Comparison of ENCODE assay signal across 8 cellular contexts in the genomic region with DNA sequence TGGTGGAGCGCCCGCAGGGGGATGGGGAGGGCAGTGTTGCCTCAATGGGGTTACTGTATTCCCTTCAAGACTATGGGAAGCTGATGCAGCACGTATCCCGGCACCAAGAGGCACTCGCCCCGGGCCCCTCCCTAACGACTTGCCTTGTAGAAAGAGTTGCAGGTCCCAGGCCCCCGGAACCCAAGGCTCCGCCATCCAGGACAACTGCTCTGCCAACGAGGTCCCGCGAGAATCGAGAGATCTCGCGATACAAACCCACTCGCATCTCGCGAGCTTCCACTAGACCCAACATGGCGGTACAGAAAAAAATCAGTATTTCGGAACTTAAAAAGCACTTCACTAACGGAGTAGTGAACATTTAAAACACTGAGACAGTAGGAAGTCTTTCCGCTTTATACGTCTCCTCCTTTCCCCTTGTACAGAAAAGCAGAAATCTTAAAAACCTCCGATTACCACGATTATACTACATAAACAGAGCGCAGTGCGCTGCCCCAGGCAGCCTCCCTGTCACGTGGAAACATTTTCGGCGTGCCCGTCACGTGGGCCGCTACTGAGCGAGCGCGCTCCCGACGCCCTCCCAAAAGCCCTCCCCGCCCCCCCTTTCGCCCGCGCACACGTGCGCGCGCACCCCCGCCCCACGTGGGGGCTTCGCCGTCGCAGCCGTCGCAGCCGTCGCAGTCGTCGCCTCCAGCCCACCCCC. TPM values are rescaled to one million over a fixed set of nuclear protein-coding genes. Genes with fewer than 3 reads are reported as not detected.
A peak's percentile ranks its signal among the peaks of the same experiment; 100 is the strongest.
DNase-seq lines count a peak whose midpoint lies in the region; ATAC-seq and TF ChIP-seq lines count a peak whose summit lies in the region.

ZZZ3 (minus strand) TSS at position 217 of the 700 bp plus-strand sequence. CDS start 49,304 bp downstream, outside the sequence.

- no peaks in the 10 kb centered on the region for H3K27me3 ChIP-seq in BJ (ENCODE audit: control insufficient read depth, insufficient read depth, low read length)

- H3K4me3 ChIP-seq in BJ (ENCODE audit: low read depth, low read length) (peak within 1 kb of the TSS; percentile 72), coronary artery (peak within 1 kb of the TSS; percentile 86)

- peaks cover 23% of the 10 kb centered on the region for H3K4me1 Mint-ChIP-seq in activated CD4-positive, alpha-beta T cell treated with anti-CD3 and anti-CD28 coated beads, Interleukin-2, amount 10 ng/mL, durations not matched to agents 24 days and 14 days

- H3K27me3 Mint-ChIP-seq in activated CD4-positive, alpha-beta T cell treated with anti-CD3 and anti-CD28 coated beads, Interleukin-2, amount 10 ng/mL, durations not matched to agents 24 days and 14 days, result no peaks in the 10 kb centered on the region

- peak; percentile 78 for ATAC-seq in HG03460 (IDR thresholded peaks at IDR 0.05; ENCODE audit: unreplicated experiment)

- peak within 1 kb of the TSS; percentile 91 for H3K4me3 Mint-ChIP-seq in activated CD4-positive, alpha-beta T cell treated with anti-CD3 and anti-CD28 coated beads, Interleukin-2, amount 10 ng/mL, durations not matched to agents 24 days and 14 days

- POLR2A ChIA-PET in BJ (lab: Charles Lee), result interaction anchor here (0.6 kb wide), 2 partner anchors 97 to 422 kb away, joined by 5 to 8 read pairs; partner anchors contain the start of gene MIGA1

- H3K36me3 ChIP-seq in BJ (ENCODE audit: control insufficient read depth, insufficient read depth, low read length), result no peaks in the 10 kb centered on the region

- no peaks in the 10 kb centered on the region for H3K9me3 Mint-ChIP-seq in activated CD4-positive, alpha-beta T cell treated with anti-CD3 and anti-CD28 coated beads, Interleukin-2, amount 10 ng/mL, durations not matched to agents 24 days and 14 days

- no peak for TF ChIP-seq CTCF in BJ (IDR thresholded peaks at IDR 0.05; ENCODE audit: insufficient read depth, low read depth, low read length)
- TF ChIP-seq CTCF in coronary artery (IDR thresholded peaks at IDR 0.05), result no peak

- CTCF ChIA-PET in BJ (lab: Yijun Ruan, JAX), result interaction anchor here (0.6 to 1.3 kb wide), 9 partner anchors 38 to 914 kb away, joined by 3 to 4 read pairs (median 3); no protein-coding TSS in a partner anchor

- peaks cover 9% of the 10 kb centered on the region for H3K36me3 Mint-ChIP-seq in activated CD4-positive, alpha-beta T cell treated with anti-CD3 and anti-CD28 coated beads, Interleukin-2, amount 10 ng/mL, durations not matched to agents 24 days and 14 days (ENCODE audit: low read depth)

- H3K27ac Mint-ChIP-seq in activated CD4-positive, alpha-beta T cell treated with anti-CD3 and anti-CD28 coated beads, Interleukin-2, amount 10 ng/mL, durations not matched to agents 24 days and 14 days, result peak within 1 kb of the TSS; percentile 94

- intact Hi-C loops in activated CD4-positive, alpha-beta T cell treated with anti-CD3 and anti-CD28 coated beads, Interleukin-2, amount 10 ng/mL, durations not matched to agents 24 days and 14 days (cut with micrococcal nuclease), result loop anchor here (1.0 to 10.0 kb wide), 10 partner anchors 77 to 1958 kb away; partner anchors contain the start of genes ACADM, DNAJB4, FUBP1 and IFI44L

- DNase-seq in BJ (ENCODE audit: low read depth) (peak; percentile 76), GM19240 (ENCODE audit: insufficient read length, low spot score) (peak; percentile 52), NCI-H526 (lab: John Stamatoyannopoulos, UW) (peak; percentile 92 to 95), coronary artery (ENCODE audit: low spot score) (peak; percentile 95), left kidney (ENCODE audit: low read depth, low spot score) (peak; percentile 97)
- DNase-seq in activated CD4-positive, alpha-beta T cell treated with anti-CD3 and anti-CD28 coated beads, Interleukin-2, amount 10 ng/mL, durations not matched to agents 24 days and 14 days, result peak; percentile 98
- peak; percentile 89 to 93 for DNase-seq in stimulated activated CD4-positive, alpha-beta T cell treated with anti-CD3 and anti-CD28 coated beads, Interleukin-2, amount 100 ng/mL, for 24 hours

- peak within 1 kb of the TSS; percentile 91 to 95 for H3K27ac ChIP-seq in coronary artery

RNA-seq across cellular contexts. Expression of gene ZZZ3, which starts in this region (rescaled TPM):
- polyA plus RNA-seq in BJ (2011; rRNA removed), result 14.4 and 30.3 TPM in 2 replicates
- polyA minus RNA-seq in BJ (2011; rRNA and poly(A)+ RNA removed), result 28.2 and 36.8 TPM in 2 replicates
- 36.9 and 41.6 TPM in 2 replicates for total RNA-seq in activated CD4-positive, alpha-beta T cell treated with anti-CD3 and anti-CD28 coated beads, Interleukin-2, amount 10 ng/mL, durations not matched to agents 24 days and 14 days

Comparison
In these comparisons a context has a peak if more than half of its experiments do, and no peak if none do; other contexts are left out.
1. Peak in every context shown above with its lines: DNase-seq, ATAC-seq, H3K4me3 ChIP-seq and H3K27ac ChIP-seq.